ENCODE assay signal across 11 cellular contexts in the genomic region with DNA sequence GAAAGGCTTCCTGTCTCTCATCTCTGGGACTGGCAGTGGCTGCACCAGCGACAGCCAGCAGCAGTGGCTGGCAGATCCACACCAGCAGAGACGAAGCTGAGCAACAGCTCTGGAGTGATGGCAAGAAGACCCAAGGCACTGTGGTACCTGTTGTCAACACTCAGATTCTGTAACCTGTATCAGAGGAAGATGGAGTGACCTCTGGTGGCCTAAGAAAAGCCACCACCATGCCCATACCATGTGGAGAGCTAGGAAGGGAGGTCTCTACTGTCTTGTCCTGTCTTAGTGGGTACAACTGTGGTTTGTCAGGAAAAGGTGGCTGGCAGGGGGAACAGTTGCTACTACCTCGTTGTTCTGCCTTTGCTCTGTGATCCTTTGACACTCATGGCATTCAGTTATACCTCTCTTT. TPM values are rescaled to one million over a fixed set of nuclear protein-coding genes. Genes with fewer than 3 reads are reported as not detected.
DNase-seq lines count a peak whose midpoint lies in the region; ATAC-seq and TF ChIP-seq lines count a peak whose summit lies in the region.
"Had no signal": no experiment of that assay in that cellular context is flagged by ENCODE, and none has a peak within 500 bp of the region (broad histone marks: within the 10 kb centered on the region; RNA-seq: fewer than 3 reads in every experiment).

No MANE protein-coding gene starts in this region.

- peak overlapping the region in 1 of 2 donors; percentile 54 for H3K27ac Mint-ChIP-seq in T-cell
- H3K27ac Mint-ChIP-seq: T-helper 2 cell treated with Interferon-gamma antibody and Interleukin-4, amounts not matched to agents 5 μg/mL and 100 μg/mL, for 36 hours had no signal

- no peak overlapping the region for H3K4me3 Mint-ChIP-seq in T-cell
- H3K4me3 Mint-ChIP-seq: T-helper 2 cell treated with Interferon-gamma antibody and Interleukin-4, amounts not matched to agents 5 μg/mL and 100 μg/mL, for 36 hours had no signal

- CTCF ChIA-PET in T-cell (lab: Charles Lee), result interaction anchor here in 1 of 2 donors (0.6 kb wide), 1 partner anchor 26 kb away, joined by 3 read pairs; no protein-coding TSS in a partner anchor

- POLR2A ChIA-PET in T-cell (lab: Charles Lee), result no interaction called here

- H3K27me3 Mint-ChIP-seq in T-cell, result no peaks in the 10 kb centered on the region

- no peaks in the 10 kb centered on the region for H3K9me3 Mint-ChIP-seq in T-cell
- H3K9me3 Mint-ChIP-seq: T-helper 2 cell treated with Interferon-gamma antibody and Interleukin-4, amounts not matched to agents 5 μg/mL and 100 μg/mL, for 36 hours had no signal

- peak; percentile 34 for TF ChIP-seq CTCF in GM13976 (IDR thresholded peaks at IDR 0.05; ENCODE audit: borderline replicate concordance, control extremely low read depth, extremely low read depth, insufficient read depth, missing control alignments)

- in situ Hi-C loops in GM13976 (cut with MboI; ENCODE audit: low sequenced_read_pairs, unreplicated experiment), result no loop called here

- H3K36me3 Mint-ChIP-seq in T-cell, result no peaks in the 10 kb centered on the region

- DNase-seq in D341Med (ENCODE audit: low spot score) (peak; percentile 27), GM13976 (ENCODE audit: low spot score) (peak; percentile 40), T-cell (peak in 9 of 34 experiments; percentile 0 to 14 (median 3)), iPS-NIHi11 (ENCODE audit: low spot score) (peak; percentile 19), NCI-H526 treated with DMSO at 0.1 percent for 48 hours (lab: John Stamatoyannopoulos, UW) (no peak), NCI-H2107 (lab: John Stamatoyannopoulos, UW) (no peak)
- no peak for DNase-seq in activated CD4-positive, CD25-positive, alpha-beta regulatory T cell treated with anti-CD3 and anti-CD28 coated beads, Interleukin-2, amount 50 U/mL, for 72 hours
- DNase-seq: amniotic stem cell, NCI-H2029, sigmoid colon had no signal

- peaks cover 6 to 13% (median 6%) of the 10 kb centered on the region in 3 donors for H3K4me1 Mint-ChIP-seq in T-cell

- peak; percentile 40 to 63 (median 62) for ATAC-seq in T-cell (replicated peaks in 1 of 4)

RNA-seq across cellular contexts. Expression of a gene that starts 22.5 kb away (rescaled TPM):
- total RNA-seq in T-cell, result not detected

RNA-seq across cellular contexts. Expression of a gene that starts 26.9 kb away (rescaled TPM):
- total RNA-seq in T-cell, result 10 to 100 TPM; 62.7 to 79.8 (median 72.7) TPM

Comparison
In these comparisons a context has a peak if more than half of its experiments do, and no peak if none do; other contexts are left out.
1. DNase-seq: peak in D341Med (single experiment), GM13976 (single experiment) and iPS-NIHi11 (single experiment); none in activated CD4-positive, CD25-positive, alpha-beta regulatory T cell treated with anti-CD3 and anti-CD28 coated beads, Interleukin-2, amount 50 U/mL, for 72 hours (single experiment), NCI-H526 treated with DMSO at 0.1 percent for 48 hours (single experiment) and NCI-H2107 (single experiment).